In the genomic region with DNA sequence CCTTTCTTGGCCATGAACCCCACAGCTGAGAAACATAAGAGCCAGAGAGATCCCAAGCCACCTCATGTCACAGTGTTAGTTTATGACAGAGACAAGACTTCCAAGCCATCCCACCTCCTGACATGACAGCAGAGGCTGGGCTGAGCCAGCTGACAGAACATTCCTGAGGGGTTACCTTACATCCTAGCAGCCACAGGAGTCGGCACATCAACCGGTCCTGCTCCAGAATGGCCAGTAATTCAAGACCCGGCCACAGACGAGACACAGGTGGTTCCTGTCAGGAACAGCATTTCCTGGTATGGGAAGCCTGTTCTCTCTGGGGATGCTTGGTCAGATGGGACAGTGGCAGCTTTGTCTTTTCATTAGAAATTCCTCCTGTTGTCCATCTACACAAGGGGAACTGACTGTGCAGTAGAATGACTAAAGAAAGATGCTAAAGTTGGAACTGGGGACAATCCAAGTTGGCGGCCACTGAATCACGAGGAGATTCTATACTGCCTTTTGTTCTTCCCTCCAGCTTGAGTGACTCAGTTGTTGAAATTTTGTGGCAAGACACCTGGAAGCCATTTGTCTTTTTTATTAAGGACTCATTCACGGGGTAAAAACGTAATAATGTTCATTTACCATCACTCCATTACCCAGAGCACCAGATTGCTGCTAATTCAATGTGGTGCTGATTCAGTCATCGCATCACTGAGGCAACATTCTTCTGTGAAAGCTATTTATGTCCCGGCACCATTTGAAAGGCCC, we compare ENCODE assay signal across 1 cellular context.
TF ChIP-seq lines count a peak whose summit lies in the region.

No MANE protein-coding gene starts in this region.

TF ChIP-seq in H1, 55 proteins besides CTCF, POLR2A, EP300 and RAD21:
- TF ChIP-seq CHD1 (IDR thresholded peaks at IDR 0.05; ENCODE audit: low read depth, low read length) (no peak), POLR2AphosphoS5 (IDR thresholded peaks at IDR 0.05; ENCODE audit: low read depth, low read length) (no peak), RBBP5 (IDR thresholded peaks at IDR 0.05; ENCODE audit: borderline replicate concordance, low read depth, low read length) (no peak), CTBP2 (IDR thresholded peaks at IDR 0.05; ENCODE audit: borderline replicate concordance, insufficient read depth, insufficient read length, low read length) (no peak), ASH2L (IDR thresholded peaks at IDR 0.05; ENCODE audit: low read length) (no peak), ATF3 (IDR thresholded peaks at IDR 0.05; ENCODE audit: insufficient read depth, low read depth, low read length) (no peak), SP4 (IDR thresholded peaks at IDR 0.05; ENCODE audit: low read length) (no peak), SP2 (IDR thresholded peaks at IDR 0.05; ENCODE audit: low read length) (no peak), POU5F1 (IDR thresholded peaks at IDR 0.05; ENCODE audit: low read depth, low read length) (no peak), TAF7 (optimal IDR thresholded peaks at IDR 0.05; ENCODE audit: borderline replicate concordance, low read depth, low read length) (no peak), SUZ12 (IDR thresholded peaks at IDR 0.05; ENCODE audit: low read length) (no peak), NANOG (IDR thresholded peaks at IDR 0.05; ENCODE audit: insufficient read depth, low read depth, low read length, poor library complexity, severe bottlenecking) (no peak)
